ENCODE assay signal across 11 cellular contexts in genomic region chr21:29670228-29670627, GRCh38.
"Had no signal": no experiment of that assay in that cellular context is flagged by ENCODE, and none has a peak within 500 bp of the region (broad histone marks: within the 10 kb centered on the region; RNA-seq: fewer than 3 reads in every experiment).

No MANE protein-coding gene starts in this region.

- H3K27ac Mint-ChIP-seq: GM23338, HFFc6 had no signal

- H3K4me3 ChIP-seq: GM23248, GM23338, HAP-1 had no signal

- ATAC-seq: GM23338, HCT116 had no signal

- H3K4me2 ChIP-seq: GM23338 had no signal

- H3K9ac ChIP-seq: GM23248 had no signal

- H3K9me3 ChIP-seq: HAP-1 had no signal

- H3K27ac ChIP-seq: GM23248 had no signal

- DNase-seq: GM23248, GOT3, H7, H9, HCEC 1CT, HFFc6 had no signal

- H3K9me3 Mint-ChIP-seq: GM23338, H9, HFFc6 had no signal

- H3K4me1 ChIP-seq: HAP-1 had no signal

- FAIRE-seq: H1, H54 had no signal

- H3K4me3 Mint-ChIP-seq: GM23338, H9, HFFc6 had no signal

- H3K36me3 ChIP-seq: HAP-1 had no signal

- H2AFZ ChIP-seq: GM23248, GM23338 had no signal
